In the genomic region with DNA sequence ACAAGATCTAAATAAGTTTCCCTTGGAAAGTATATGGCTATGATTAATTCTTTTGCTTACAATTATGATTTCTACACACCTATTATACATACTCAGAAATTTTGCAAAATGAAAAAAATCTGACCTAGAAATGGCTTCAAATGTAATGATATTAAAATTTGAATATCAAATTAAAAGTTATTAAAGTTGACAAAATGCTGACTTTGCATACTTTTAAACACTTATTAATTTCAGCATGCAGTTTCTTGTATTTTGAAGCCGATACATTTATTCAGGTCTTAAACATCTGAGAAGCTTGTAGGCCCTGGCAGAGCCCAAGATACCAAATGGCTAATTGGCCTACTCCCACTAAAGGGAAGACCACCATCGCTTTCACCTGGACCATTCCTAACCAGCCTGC, we compare ENCODE assay signal across 38 cellular contexts. TPM values are rescaled to one million over a fixed set of nuclear protein-coding genes. Genes with fewer than 3 reads are reported as not detected.
"Had no signal": no experiment of that assay in that cellular context is flagged by ENCODE, and none has a peak within 500 bp of the region (broad histone marks: within the 10 kb centered on the region; RNA-seq: fewer than 3 reads in every experiment).

No MANE protein-coding gene starts in this region.

- H3K27me3 ChIP-seq: brain microvascular endothelial cell, MG63, Peyer's patch had no signal

- H3K27me3 Mint-ChIP-seq: activated CD4-positive, alpha-beta memory T cell treated with anti-CD3 and anti-CD28 coated beads, Interleukin-2, amount 10 ng/mL, durations not matched to agents 7 days and 5 days; activated CD8-positive, alpha-beta memory T cell treated with anti-CD3 and anti-CD28 coated beads, Interleukin-2, amount 10 ng/mL, durations not matched to agents 7 days and 5 days; activated naive CD8-positive, alpha-beta T cell treated with anti-CD3 and anti-CD28 coated beads for 36 hours had no signal

- H3K9me3 ChIP-seq: MG63, Peyer's patch had no signal

- H3K4me3 Mint-ChIP-seq: activated CD4-positive, alpha-beta memory T cell treated with anti-CD3 and anti-CD28 coated beads, Interleukin-2, amount 10 ng/mL, durations not matched to agents 7 days and 5 days; activated CD8-positive, alpha-beta memory T cell treated with anti-CD3 and anti-CD28 coated beads, Interleukin-2, amount 10 ng/mL, durations not matched to agents 7 days and 5 days; activated naive CD8-positive, alpha-beta T cell treated with anti-CD3 and anti-CD28 coated beads for 36 hours had no signal

- H3K36me3 ChIP-seq: WERI-Rb-1 had no signal

- H3K9me3 Mint-ChIP-seq: activated CD4-positive, alpha-beta memory T cell treated with anti-CD3 and anti-CD28 coated beads, Interleukin-2, amount 10 ng/mL, durations not matched to agents 7 days and 5 days; activated naive CD8-positive, alpha-beta T cell treated with anti-CD3 and anti-CD28 coated beads for 36 hours had no signal

- H3K4me3 ChIP-seq: MG63, Peyer's patch had no signal

- H3K4me1 ChIP-seq: Peyer's patch had no signal

- H3K27ac ChIP-seq: brain microvascular endothelial cell, Peyer's patch, WERI-Rb-1 had no signal

- H3K27ac Mint-ChIP-seq: activated CD4-positive, alpha-beta memory T cell treated with anti-CD3 and anti-CD28 coated beads, Interleukin-2, amount 10 ng/mL, durations not matched to agents 7 days and 5 days; activated CD8-positive, alpha-beta memory T cell treated with anti-CD3 and anti-CD28 coated beads, Interleukin-2, amount 10 ng/mL, durations not matched to agents 7 days and 5 days; activated naive CD8-positive, alpha-beta T cell treated with anti-CD3 and anti-CD28 coated beads for 36 hours had no signal

- ATAC-seq: activated CD8-positive, alpha-beta memory T cell treated with anti-CD3 and anti-CD28 coated beads, Interleukin-2, amount 10 ng/mL, durations not matched to agents 7 days and 5 days; PC-3 had no signal

- H3K4me1 Mint-ChIP-seq: activated CD4-positive, alpha-beta memory T cell treated with anti-CD3 and anti-CD28 coated beads, Interleukin-2, amount 10 ng/mL, durations not matched to agents 7 days and 5 days; activated CD8-positive, alpha-beta memory T cell treated with anti-CD3 and anti-CD28 coated beads, Interleukin-2, amount 10 ng/mL, durations not matched to agents 7 days and 5 days; activated naive CD8-positive, alpha-beta T cell treated with anti-CD3 and anti-CD28 coated beads for 36 hours had no signal

- H3K36me3 Mint-ChIP-seq: activated CD8-positive, alpha-beta memory T cell treated with anti-CD3 and anti-CD28 coated beads, Interleukin-2, amount 10 ng/mL, durations not matched to agents 7 days and 5 days had no signal

- DNase-seq: activated CD4-positive, alpha-beta memory T cell treated with anti-CD3 and anti-CD28 coated beads, Interleukin-2, amount 10 ng/mL, durations not matched to agents 7 days and 5 days; activated CD4-positive, alpha-beta T cell treated with anti-CD3 and anti-CD28 coated beads for 1 hour; activated CD4-positive, alpha-beta T cell treated with anti-CD3 and anti-CD28 coated beads for 48 hours; activated CD4-positive, CD25-positive, alpha-beta regulatory T cell; activated CD8-positive, alpha-beta memory T cell treated with anti-CD3 and anti-CD28 coated beads for 24 hours; activated CD8-positive, alpha-beta memory T cell treated with anti-CD3 and anti-CD28 coated beads, Interleukin-2, amount 10 ng/mL, durations not matched to agents 7 days and 5 days; activated CD8-positive, alpha-beta memory T cell treated with anti-CD3 and anti-CD28 coated beads, Interleukin-2, amount 50 U/mL, for 48 hours; activated effector memory CD4-positive, alpha-beta T cell treated with Interleukin-2 at 50 U/mL for 16 hours; activated naive CD4-positive, alpha-beta T cell treated with anti-CD3 and anti-CD28 coated beads, Interleukin-2, amount 50 U/mL, for 16 hours; activated naive CD8-positive, alpha-beta T cell treated with anti-CD3 and anti-CD28 coated beads for 36 hours; activated T-cell treated with anti-CD3 and anti-CD28 coated beads, Interleukin-2, amount 50 U/mL, for 48 hours; amniotic stem cell; aorta; brain microvascular endothelial cell; central memory CD4-positive, alpha-beta T cell; Kasumi-1; KG1; MG63; NCI-H1092; NCI-H1436 treated with DMSO at 0.1 percent for 48 hours; NCI-H1694 treated with DMSO at 0.1 percent for 48 hours; NCI-H2029; NCI-H2107; NCI-H2171; NCI-H510A; NCI-H526; NCI-H748 treated with DMSO at 0.1 percent for 48 hours; NK-92 treated with Interleukin-12 subunit alpha and Interleukin-12 subunit beta, amount 100 ng/mL, for 24 hours; PC-3; Peyer's patch; RPMI8226; SHP77 treated with DMSO at 0.1 percent for 48 hours; SW 1271; T-helper 1 cell; T1000; WERI-Rb-1 had no signal

RNA-seq across cellular contexts. Expression of gene SMLR1, which starts 59.8 kb away (rescaled TPM):
- total RNA-seq: activated CD4-positive, alpha-beta memory T cell treated with anti-CD3 and anti-CD28 coated beads, Interleukin-2, amount 10 ng/mL, durations not matched to agents 7 days and 5 days; activated CD8-positive, alpha-beta memory T cell treated with anti-CD3 and anti-CD28 coated beads, Interleukin-2, amount 10 ng/mL, durations not matched to agents 7 days and 5 days; activated naive CD8-positive, alpha-beta T cell treated with anti-CD3 and anti-CD28 coated beads for 36 hours; aorta; PC-3; SK-MEL-5; T-helper 2 cell treated with Interferon-gamma antibody and Interleukin-4, amounts not matched to agents 100 ng/mL and 5 ng/mL, for 36 hours had no signal
